In genomic region chr20:38297916-38298674, GRCh38 we compare ENCODE assay signal across 1 cellular context.
TF ChIP-seq lines count a peak whose summit lies in the region.

No MANE protein-coding gene starts in this region.

TF ChIP-seq in K562, 482 proteins besides CTCF, POLR2A, EP300 and RAD21:
- no peak for TF ChIP-seq ZBTB34 (CRISPR knock-in tag; IDR thresholded peaks at IDR 0.05)
- no peak for TF ChIP-seq JUN (IDR thresholded peaks at IDR 0.05; ENCODE audit: borderline replicate concordance, low read depth, low read length)
- TF ChIP-seq JUN (CRISPR knock-in tag; IDR thresholded peaks at IDR 0.05; ENCODE audit: borderline replicate concordance) = no peak
- TF ChIP-seq ATF2 (CRISPR knock-in tag; IDR thresholded peaks at IDR 0.05) = no peak
- no peak for TF ChIP-seq NR2C1 (IDR thresholded peaks at IDR 0.05)
- TF ChIP-seq NR2C1 (tag; IDR thresholded peaks at IDR 0.05) = no peak
- TF ChIP-seq ZFP36 (IDR thresholded peaks at IDR 0.05; ENCODE audit: low read depth, low read length, partially characterized antibody) = peak; percentile 59
- TF ChIP-seq FOXP4 (CRISPR knock-in tag; IDR thresholded peaks at IDR 0.05; ENCODE audit: borderline replicate concordance) = no peak
- TF ChIP-seq BCOR (IDR thresholded peaks at IDR 0.05) = peak; percentile 79
- TF ChIP-seq RBM25 (IDR thresholded peaks at IDR 0.05; ENCODE audit: low read depth, low read length, severe bottlenecking) = peak; percentile 80
- no peak for TF ChIP-seq OTX1 (CRISPR knock-in tag; IDR thresholded peaks at IDR 0.05)
- no peak for TF ChIP-seq ZNF551 (CRISPR knock-in tag; IDR thresholded peaks at IDR 0.05)
- TF ChIP-seq KDM1A (IDR thresholded peaks at IDR 0.05) = peak in 1 of 2 experiments; percentile 31; a peak in 1 of 4 replicates
